In genomic region chr1:21254335-21254951, GRCh38 we compare ENCODE assay signal across 9 cellular contexts. TPM values are rescaled to one million over a fixed set of nuclear protein-coding genes. Genes with fewer than 3 reads are reported as not detected.
DNase-seq lines count a peak whose midpoint lies in the region; ATAC-seq and TF ChIP-seq lines count a peak whose summit lies in the region.
"Had no signal": no experiment of that assay in that cellular context is flagged by ENCODE, and none has a peak within 500 bp of the region (broad histone marks: within the 10 kb centered on the region; RNA-seq: fewer than 3 reads in every experiment).

No MANE protein-coding gene starts in this region.

- peaks cover 48% of the 10 kb centered on the region for H3K4me1 Mint-ChIP-seq in activated T-cell treated with anti-CD3 and anti-CD28 coated beads, Interleukin-2, amount 50 U/mL, for 24 hours (ENCODE audit: low read depth)

- no peak overlapping the region for H3K4me3 ChIP-seq in coronary artery
- no peak overlapping the region for H3K4me3 ChIP-seq in upper lobe of left lung

- peak overlapping the region; percentile 76 to 93 for H3K27ac ChIP-seq in coronary artery
- peak overlapping the region in 3 of 4 donors; percentile 4 to 44 (median 43) for H3K27ac ChIP-seq in upper lobe of left lung

- DNase-seq in activated T-cell treated with anti-CD3 and anti-CD28 coated beads, Interleukin-2, amount 50 U/mL, for 24 hours: no peak
- no peak for DNase-seq in activated T-cell treated with anti-CD3 and anti-CD28 coated beads, Interleukin-2, amount 50 U/mL, for 48 hours
- DNase-seq in coronary artery (ENCODE audit: low spot score) (peak; percentile 79), midbrain (lab: John Stamatoyannopoulos, UW) (peak; percentile 66), upper lobe of left lung (no peak), kidney glomerular epithelial cell (lab: John Stamatoyannopoulos, UW) (no peak), H4 (ENCODE audit: low spot score) (no peak), hepatic stellate cell (ENCODE audit: low spot score) (no peak)

- H3K27me3 ChIP-seq in upper lobe of left lung: no peaks in the 10 kb centered on the region

- peaks cover 4 to 21% (median 15%) of the 10 kb centered on the region in 4 donors for H3K4me1 ChIP-seq in upper lobe of left lung

- H3K4me3 Mint-ChIP-seq in activated T-cell treated with anti-CD3 and anti-CD28 coated beads, Interleukin-2, amount 50 U/mL, for 24 hours: no peak overlapping the region
- H3K4me3 Mint-ChIP-seq: activated CD8-positive, alpha-beta memory T cell treated with anti-CD3 and anti-CD28 coated beads, Interleukin-2, amount 10 ng/mL, durations not matched to agents 7 days and 5 days had no signal

- H3K9me3 ChIP-seq in upper lobe of left lung: no peaks in the 10 kb centered on the region

- no peaks in the 10 kb centered on the region for H3K27me3 Mint-ChIP-seq in activated T-cell treated with anti-CD3 and anti-CD28 coated beads, Interleukin-2, amount 50 U/mL, for 24 hours
- H3K27me3 Mint-ChIP-seq: activated CD8-positive, alpha-beta memory T cell treated with anti-CD3 and anti-CD28 coated beads, Interleukin-2, amount 10 ng/mL, durations not matched to agents 7 days and 5 days had no signal

- no peak for TF ChIP-seq POLR2A in upper lobe of left lung (IDR thresholded peaks at IDR 0.05)

- peak in 1 of 2 donors; percentile 66 for ATAC-seq in upper lobe of left lung (ENCODE audit: low FRiP score in 2 of 2)

- no peaks in the 10 kb centered on the region for H3K9me3 Mint-ChIP-seq in activated T-cell treated with anti-CD3 and anti-CD28 coated beads, Interleukin-2, amount 50 U/mL, for 24 hours

- H3K27ac Mint-ChIP-seq in activated T-cell treated with anti-CD3 and anti-CD28 coated beads, Interleukin-2, amount 50 U/mL, for 24 hours: peak overlapping the region; percentile 85
- H3K27ac Mint-ChIP-seq: activated CD8-positive, alpha-beta memory T cell treated with anti-CD3 and anti-CD28 coated beads, Interleukin-2, amount 10 ng/mL, durations not matched to agents 7 days and 5 days had no signal

- TF ChIP-seq CTCF in coronary artery (IDR thresholded peaks at IDR 0.05): no peak
- TF ChIP-seq CTCF in upper lobe of left lung (IDR thresholded peaks at IDR 0.05): no peak

- H3K36me3 Mint-ChIP-seq in activated T-cell treated with anti-CD3 and anti-CD28 coated beads, Interleukin-2, amount 50 U/mL, for 24 hours (ENCODE audit: low read depth): peaks cover 92% of the 10 kb centered on the region

- TF ChIP-seq EP300 in upper lobe of left lung (IDR thresholded peaks at IDR 0.05): no peak

- peaks cover 0 to 90% (median 33%) of the 10 kb centered on the region in 4 donors for H3K36me3 ChIP-seq in upper lobe of left lung

- 68 to 71% methylated on average over 7 to 8 of the region's 8 CpGs for WGBS in upper lobe of left lung, 2 donors

RNA-seq across cellular contexts. Expression of gene ECE1, which starts 35.8 kb away (rescaled TPM):
- total RNA-seq in upper lobe of left lung: 100 to 1,000 TPM in 1 of 6 donors, 10 to 100 TPM in 5; 55.8 to 120 (median 74.8) TPM
- 55.2 and 64.7 TPM in 2 replicates for total RNA-seq in H4 (2014; rRNA removed; shearing (Covaris generic))

Comparison
In these comparisons a context has a peak if more than half of its experiments do, and no peak if none do; other contexts are left out.
1. DNase-seq: peak in coronary artery (single experiment) and midbrain (single experiment); none in activated T-cell treated with anti-CD3 and anti-CD28 coated beads, Interleukin-2, amount 50 U/mL, for 24 hours (single experiment), activated T-cell treated with anti-CD3 and anti-CD28 coated beads, Interleukin-2, amount 50 U/mL, for 48 hours (0 of 2), upper lobe of left lung (0 of 2), kidney glomerular epithelial cell (single experiment), H4 (single experiment) and hepatic stellate cell (single experiment).